Comparison of ENCODE assay signal across 11 cellular contexts in genomic region chr3:126399348-126399730, GRCh38. TPM values are rescaled to one million over a fixed set of nuclear protein-coding genes. Genes with fewer than 3 reads are reported as not detected.
DNase-seq lines count a peak whose midpoint lies in the region; ATAC-seq and TF ChIP-seq lines count a peak whose summit lies in the region.
"Had no signal": no experiment of that assay in that cellular context is flagged by ENCODE, and none has a peak within 500 bp of the region (broad histone marks: within the 10 kb centered on the region; RNA-seq: fewer than 3 reads in every experiment).

No MANE protein-coding gene starts in this region.

- no peaks in the 10 kb centered on the region for H4K20me1 ChIP-seq in OCI-LY3 (ENCODE audit: insufficient read depth, low read length)

- H3K4me2 ChIP-seq in OCI-LY3 (ENCODE audit: low read length), result peak overlapping the region; percentile 9; the same call in 1 of the 2 replicates

- H3K4me3 Mint-ChIP-seq in T-cell, result no peak overlapping the region
- H3K4me3 Mint-ChIP-seq: immature natural killer cell, nephron had no signal

- no peaks in the 10 kb centered on the region for H3K36me3 Mint-ChIP-seq in T-cell
- H3K36me3 Mint-ChIP-seq: immature natural killer cell had no signal

- POLR2A ChIA-PET in T-cell (lab: Charles Lee), result no interaction called here

- H2AFZ ChIP-seq in OCI-LY3 (ENCODE audit: low read depth, low read length), result no peak overlapping the region

- intact Hi-C loops in spleen (cut with DNase I; ENCODE audit: low total_unique reads), result no loop called here

- H3K4me3 ChIP-seq in OCI-LY3 (ENCODE audit: low read length) (no peak overlapping the region), spleen (no peak overlapping the region)
- H3K4me3 ChIP-seq: body of pancreas had no signal

- H3K27me3 Mint-ChIP-seq in T-cell, result peaks cover 26 to 32% of the 10 kb centered on the region in 2 donors

- H3K79me2 ChIP-seq in OCI-LY3 (ENCODE audit: low read length), result no peaks in the 10 kb centered on the region

- H3K9me3 Mint-ChIP-seq in T-cell, result no peaks in the 10 kb centered on the region
- H3K9me3 Mint-ChIP-seq: immature natural killer cell, nephron had no signal

- DNase-seq in renal cortical epithelial cell (ENCODE audit: low read depth) (peak; percentile 46), T-cell (no peak), spleen (no peak)
- DNase-seq: body of pancreas, immature natural killer cell, NCI-H1048 had no signal

- H3K27ac ChIP-seq in OCI-LY3 (ENCODE audit: low read length) (peak overlapping the region; percentile 62), spleen (no peak overlapping the region)
- H3K27ac ChIP-seq: body of pancreas had no signal

- TF ChIP-seq CTCF in OCI-LY3 (IDR thresholded peaks at IDR 0.05; ENCODE audit: low read depth, low read length) (no peak), spleen (IDR thresholded peaks at IDR 0.05 in 8 of 11, conservative IDR thresholded peaks at IDR 0.05 in 3 of 11) (no peak)

- H3K27me3 ChIP-seq in OCI-LY3 (ENCODE audit: low read depth, low read length) (no peaks in the 10 kb centered on the region), spleen (replicated peaks in 1 of 7) (peaks cover 0 to 38% (median 9%) of the 10 kb centered on the region in 7 donors)
- H3K27me3 ChIP-seq: body of pancreas had no signal

- WGBS in spleen, 5 donors, result 67 to 78% (median 71%) methylated on average over 1 of the region's 1 CpG

- H3K4me1 ChIP-seq in OCI-LY3 (ENCODE audit: low read length), result peaks cover 14% of the 10 kb centered on the region
- peaks cover 0 to 6% (median 0%) of the 10 kb centered on the region in 6 donors for H3K4me1 ChIP-seq in spleen

- CTCF ChIA-PET in T-cell (lab: Charles Lee), result no interaction called here

- ATAC-seq in GM18907 (IDR thresholded peaks at IDR 0.05; ENCODE audit: unreplicated experiment), result peak; percentile 60
- ATAC-seq in HG03139 (IDR thresholded peaks at IDR 0.05; ENCODE audit: unreplicated experiment), result peak; percentile 52
- ATAC-seq in T-cell (replicated peaks in 1 of 4), result no peak
- ATAC-seq in GM18498 (IDR thresholded peaks at IDR 0.05; ENCODE audit: unreplicated experiment), result no peak
- ATAC-seq: body of pancreas had no signal

- TF ChIP-seq POLR2A in spleen (IDR thresholded peaks at IDR 0.05), result no peak

- H3K9ac ChIP-seq in OCI-LY3 (ENCODE audit: low read length), result no peak overlapping the region

- peaks cover 13% of the 10 kb centered on the region; the same call in 1 of the 2 replicates for H3K9me3 ChIP-seq in OCI-LY3 (ENCODE audit: insufficient read depth, low read length)
- peaks cover 0 to 21% (median 9%) of the 10 kb centered on the region in 8 donors for H3K9me3 ChIP-seq in spleen
- H3K9me3 ChIP-seq: body of pancreas had no signal

- H3K36me3 ChIP-seq in OCI-LY3 (replicated peaks; ENCODE audit: low read depth, low read length), result peaks cover 6% of the 10 kb centered on the region
- H3K36me3 ChIP-seq in spleen, result no peaks in the 10 kb centered on the region

- H3K27ac Mint-ChIP-seq in T-cell, result no peak overlapping the region
- H3K27ac Mint-ChIP-seq: immature natural killer cell, nephron had no signal

- H3K4me1 Mint-ChIP-seq in T-cell, result no peaks in the 10 kb centered on the region
- H3K4me1 Mint-ChIP-seq: immature natural killer cell, nephron had no signal

RNA-seq across cellular contexts. Expression of gene CFAP100, which starts 4.6 kb away (rescaled TPM):
- total RNA-seq in renal cortical epithelial cell (not detected in 2 replicates), T-cell (not detected), spleen (not detected)
- polyA plus RNA-seq in spleen, result not detected
- total RNA-seq: body of pancreas had no signal
- polyA plus RNA-seq: immature natural killer cell had no signal

RNA-seq across cellular contexts. Expression of gene KLF15, which starts 42.1 kb away (rescaled TPM):
- total RNA-seq in renal cortical epithelial cell (under 0.01 and 0.50 TPM in 2 replicates), T-cell (under 1 TPM; 0.26 to 0.75 (median 0.35) TPM), spleen (1 to 10 TPM in 6 of 7 donors, under 1 TPM in 1; 0.57 to 9.5 (median 4.8) TPM)
- 1 to 10 TPM in 2 of 3 donors, under 1 TPM in 1; 0.63 to 3.1 (median 2.4) TPM for polyA plus RNA-seq in spleen
- polyA plus RNA-seq: immature natural killer cell had no signal

Comparison
In these comparisons a context has a peak if more than half of its experiments do, and no peak if none do; other contexts are left out.
1. ATAC-seq: peak in GM18907 (single experiment) and HG03139 (single experiment); none in T-cell (0 of 4) and GM18498 (single experiment).